In genomic region chr12:100153131-100153530, GRCh38 we compare ENCODE assay signal across 20 cellular contexts. TPM values are rescaled to one million over a fixed set of nuclear protein-coding genes. Genes with fewer than 3 reads are reported as not detected.
A peak's percentile ranks its signal among the peaks of the same experiment; 100 is the strongest.
DNase-seq lines count a peak whose midpoint lies in the region; ATAC-seq and TF ChIP-seq lines count a peak whose summit lies in the region.
"Had no signal": no experiment of that assay in that cellular context is flagged by ENCODE, and none has a peak within 500 bp of the region (broad histone marks: within the 10 kb centered on the region; RNA-seq: fewer than 3 reads in every experiment).

No MANE protein-coding gene starts in this region.

- H4K8ac ChIP-seq in neuronal stem cell (ENCODE audit: low read depth, low read length): no peak overlapping the region

- no peak overlapping the region for H3K4me3 ChIP-seq in GM23338
- no peak overlapping the region for H3K4me3 ChIP-seq in neuronal stem cell (ENCODE audit: low read length in 2 of 2)
- H3K4me3 ChIP-seq in HAP-1: no peak overlapping the region
- H3K4me3 ChIP-seq: A549; BLaER1 treated with 17β-estradiol and CSF1 and Interleukin-3, amounts not matched to agents 10 nM and 100 nM had no signal

- H3K4ac ChIP-seq in neuronal stem cell (ENCODE audit: low read length): no peak overlapping the region

- H3K4me2 ChIP-seq in GM23338: no peak overlapping the region
- H3K4me2 ChIP-seq in neuronal stem cell (ENCODE audit: insufficient read depth, low read length, poor library complexity, severe bottlenecking): no peak overlapping the region
- H3K4me2 ChIP-seq: A549; BLaER1 treated with 17β-estradiol and CSF1 and Interleukin-3, amounts not matched to agents 10 nM and 100 nM had no signal

- H3K27me3 Mint-ChIP-seq in GM23338 (ENCODE audit: insufficient read depth, low read depth, poor library complexity): peaks cover 7% of the 10 kb centered on the region
- no peaks in the 10 kb centered on the region for H3K27me3 Mint-ChIP-seq in WTC11 (ENCODE audit: low read depth)
- H3K27me3 Mint-ChIP-seq: CD4-positive, alpha-beta T cell; CD8-positive, alpha-beta memory T cell had no signal

- H3K9me3 ChIP-seq in neuronal stem cell (replicated peaks in 1 of 2; ENCODE audit: control insufficient read depth in 2 of 2, insufficient read depth in 1 of 2, low read depth in 1 of 2, low read length in 2 of 2) (no peaks in the 10 kb centered on the region), HAP-1 (no peaks in the 10 kb centered on the region)
- H3K9me3 ChIP-seq: A549; BE2C; BLaER1 treated with 17β-estradiol and CSF1 and Interleukin-3, amounts not matched to agents 10 nM and 100 nM had no signal

- TF ChIP-seq CTCF in GM23338 (conservative IDR thresholded peaks at IDR 0.05; ENCODE audit: low read depth in 2 of 2) (no peak), WTC11 (IDR thresholded peaks at IDR 0.05) (no peak)

- ATAC-seq in GM23338: no peak
- no peak for ATAC-seq in WTC11
- no peak for ATAC-seq in GM18511 (IDR thresholded peaks at IDR 0.05; ENCODE audit: unreplicated experiment)
- ATAC-seq in HG02973 (IDR thresholded peaks at IDR 0.05; ENCODE audit: unreplicated experiment): no peak
- ATAC-seq: A549 had no signal

- H2BK120ac ChIP-seq in neuronal stem cell (ENCODE audit: low read depth, low read length): no peak overlapping the region

- peak overlapping the region; percentile 16 for H2BK5ac ChIP-seq in neuronal stem cell (ENCODE audit: low read length)

- H3K27ac Mint-ChIP-seq in GM23338 (no peak overlapping the region; the same call in 1 of the 2 replicates), WTC11 (no peak overlapping the region)
- H3K27ac Mint-ChIP-seq: CD14-positive monocyte; CD4-positive, alpha-beta T cell; CD8-positive, alpha-beta memory T cell had no signal

- H2AFZ ChIP-seq in GM23338 (no peak overlapping the region), neuronal stem cell (ENCODE audit: low read length) (peak overlapping the region; percentile 57)

- H3K27ac ChIP-seq in GM23338 (ENCODE audit: low read depth): 0 out of 2 replicates have a peak overlapping the region, but pooled peaks have one; percentile 26
- H3K27ac ChIP-seq in neuronal stem cell (replicated peaks; ENCODE audit: low read length): no peak overlapping the region
- H3K27ac ChIP-seq: A549; BLaER1 treated with 17β-estradiol and CSF1 and Interleukin-3, amounts not matched to agents 10 nM and 100 nM had no signal

- no peak overlapping the region for H3K23ac ChIP-seq in neuronal stem cell (ENCODE audit: low read depth, low read length, poor library complexity)

- H3K36me3 Mint-ChIP-seq in GM23338 (ENCODE audit: low read depth): peaks cover 3% of the 10 kb centered on the region
- H3K36me3 Mint-ChIP-seq in WTC11: no peaks in the 10 kb centered on the region
- H3K36me3 Mint-ChIP-seq: CD14-positive monocyte; CD8-positive, alpha-beta memory T cell had no signal

- POLR2A ChIA-PET in WTC11 (lab: Charles Lee): no interaction called here

- no peak overlapping the region for H3K14ac ChIP-seq in neuronal stem cell (ENCODE audit: low read length)

- H3K9me3 Mint-ChIP-seq in GM23338 (peaks cover 3% of the 10 kb centered on the region; the same call in 2 of the 3 replicates), WTC11 (no peaks in the 10 kb centered on the region)
- H3K9me3 Mint-ChIP-seq: CD14-positive monocyte; CD4-positive, alpha-beta T cell; CD8-positive, alpha-beta memory T cell had no signal

- H3K36me3 ChIP-seq in GM23338 (ENCODE audit: insufficient read depth): no peaks in the 10 kb centered on the region
- no peaks in the 10 kb centered on the region for H3K36me3 ChIP-seq in neuronal stem cell (replicated peaks in 1 of 2; ENCODE audit: control insufficient read depth in 2 of 2, insufficient read depth in 2 of 2, low read length in 2 of 2)
- no peaks in the 10 kb centered on the region for H3K36me3 ChIP-seq in HAP-1 (replicated peaks)
- H3K36me3 ChIP-seq: BE2C; BLaER1 treated with 17β-estradiol and CSF1 and Interleukin-3, amounts not matched to agents 10 nM and 100 nM had no signal

- no peaks in the 10 kb centered on the region for H4K20me1 ChIP-seq in GM23338 (replicated peaks; ENCODE audit: insufficient read depth)
- H4K20me1 ChIP-seq: BLaER1 treated with 17β-estradiol and CSF1 and Interleukin-3, amounts not matched to agents 10 nM and 100 nM had no signal

- CTCF ChIA-PET in WTC11 (lab: Charles Lee): interaction anchor here (2.1 to 4.6 kb wide), 4 partner anchors 11 to 47 kb away, joined by 7 to 85 read pairs (median 22); partner anchors contain the start of gene ACTR6

- DNase-seq in GM23338 (ENCODE audit: low spot score): no peak
- DNase-seq in WTC11 (ENCODE audit: low spot score): no peak
- no peak for DNase-seq in neuronal stem cell (ENCODE audit: low spot score)
- no peak for DNase-seq in HAP-1 (ENCODE audit: low spot score in 2 of 2)
- DNase-seq: 8988T; ACHN; AML-193; BE2C; CD4-positive, alpha-beta T cell; CD8-positive, alpha-beta memory T cell; DMS 273 treated with DMSO at 0.1 percent for 48 hours; DMS53; DMS79 treated with DMSO at 0.1 percent for 48 hours; GF-D8; HCEC 1CT had no signal

- 0 out of 2 replicates have a peak, but pooled peaks cover 2% of the 10 kb centered on the region for H3K9me2 ChIP-seq in GM23338 (ENCODE audit: insufficient read depth)

- H3K27me3 ChIP-seq in GM23338 (ENCODE audit: insufficient read depth) (no peaks in the 10 kb centered on the region), neuronal stem cell (ENCODE audit: control insufficient read depth in 3 of 3, insufficient read depth in 3 of 3, low read depth in 1 of 3, low read length in 3 of 3) (no peaks in the 10 kb centered on the region), HAP-1 (ENCODE audit: low read depth) (no peaks in the 10 kb centered on the region)
- H3K27me3 ChIP-seq: BE2C; BLaER1 treated with 17β-estradiol and CSF1 and Interleukin-3, amounts not matched to agents 10 nM and 100 nM had no signal

- no peaks in the 10 kb centered on the region for H3K79me1 ChIP-seq in neuronal stem cell (ENCODE audit: low read depth, low read length)

- in situ Hi-C loops in HAP-1 (cut with MboI; ENCODE audit: low sequenced_read_pairs): no loop called here

- no CpG with 5 or more reads among the region's 10 CpGs for WGBS in neuronal stem cell (ENCODE audit: extremely low coverage in 2 of 2, insufficient read length in 2 of 2, insufficient replicate concordance in 1 of 2), 2 donors

- H3K4me3 Mint-ChIP-seq in GM23338 (no peak overlapping the region), WTC11 (no peak overlapping the region)
- H3K4me3 Mint-ChIP-seq: CD14-positive monocyte; CD4-positive, alpha-beta T cell; CD8-positive, alpha-beta memory T cell had no signal

- H3K4me1 ChIP-seq in GM23338 (ENCODE audit: insufficient read depth) (peaks cover 32% of the 10 kb centered on the region), neuronal stem cell (ENCODE audit: control insufficient read depth in 2 of 2, insufficient read depth in 1 of 2, low read depth in 1 of 2, low read length in 2 of 2) (no peaks in the 10 kb centered on the region), HAP-1 (no peaks in the 10 kb centered on the region; the same call in 1 of the 2 replicates)
- H3K4me1 ChIP-seq: A549, BE2C had no signal

- no peak overlapping the region for H2BK12ac ChIP-seq in neuronal stem cell (ENCODE audit: low read length)

- H2AK5ac ChIP-seq in neuronal stem cell (ENCODE audit: low read depth, low read length): no peak overlapping the region

- H3K79me2 ChIP-seq in GM23338 (replicated peaks; ENCODE audit: insufficient read depth): no peaks in the 10 kb centered on the region

- H3F3A ChIP-seq in GM23338 (replicated peaks; ENCODE audit: low read depth): peaks cover 6% of the 10 kb centered on the region; the same call in 1 of the 2 replicates

- H4K91ac ChIP-seq in neuronal stem cell (ENCODE audit: low read depth, low read length, poor library complexity): no peak overlapping the region

- H3K18ac ChIP-seq in neuronal stem cell (ENCODE audit: low read length): no peak overlapping the region

- no peak overlapping the region for H2BK15ac ChIP-seq in neuronal stem cell (ENCODE audit: low read length)

- H3K9ac ChIP-seq in neuronal stem cell (ENCODE audit: low read depth, low read length, poor library complexity): peak overlapping the region; percentile 17
- H3K9ac ChIP-seq: BLaER1 treated with 17β-estradiol and CSF1 and Interleukin-3, amounts not matched to agents 10 nM and 100 nM had no signal

- H3K4me1 Mint-ChIP-seq in GM23338: peaks cover 28% of the 10 kb centered on the region
- peaks cover 37% of the 10 kb centered on the region for H3K4me1 Mint-ChIP-seq in WTC11

TF ChIP-seq in GM23338, 12 proteins besides CTCF, POLR2A, EP300 and RAD21 (continues in another document):
- no peak for TF ChIP-seq STAT1 (IDR thresholded peaks at IDR 0.05; ENCODE audit: unreplicated experiment)

TF ChIP-seq in WTC11, 78 proteins besides CTCF, POLR2A, EP300 and RAD21:
- TF ChIP-seq GABPB1 (CRISPR knock-in tag; IDR thresholded peaks at IDR 0.05) (no peak), ZNF671 (CRISPR knock-in tag; IDR thresholded peaks at IDR 0.05) (no peak), SP1 (CRISPR knock-in tag; conservative IDR thresholded peaks at IDR 0.05) (no peak), ZNF121 (CRISPR knock-in tag; IDR thresholded peaks at IDR 0.05) (peak; percentile 70; the same call in 1 of the 2 replicates)

RNA-seq across cellular contexts. Expression of gene BLTP3B, which starts 10.5 kb away (rescaled TPM):
- 22.6 and 35.8 TPM in 2 replicates for total RNA-seq in GM23338 (2014; rRNA removed; shearing (Covaris generic))
- polyA plus RNA-seq in GM23338 (2016; fragmentation: Nextera tagmentation; extraction: Ambion mirVana): 9.5 and 11.2 TPM in 2 replicates
- total RNA-seq in WTC11 (2021): 21.4 to 23.8 TPM (median 22.4 TPM) in 3 replicates
- 6.3 TPM for polyA plus RNA-seq in neuronal stem cell (2013, experiment 1 of 2)
- polyA plus RNA-seq in neuronal stem cell (2013, experiment 2 of 2): 6.8 TPM

RNA-seq across cellular contexts. Expression of gene ACTR6, which starts 47.5 kb away (rescaled TPM):
- 30.1 and 44.7 TPM in 2 replicates for total RNA-seq in GM23338 (2014; rRNA removed; shearing (Covaris generic))
- 42.5 and 44.2 TPM in 2 replicates for polyA plus RNA-seq in GM23338 (2016; fragmentation: Nextera tagmentation; extraction: Ambion mirVana)
- 34.7 to 37.6 TPM (median 36.1 TPM) in 3 replicates for total RNA-seq in WTC11 (2021)
- 26.4 TPM for polyA plus RNA-seq in neuronal stem cell (2013, experiment 1 of 2)
- 28.1 TPM for polyA plus RNA-seq in neuronal stem cell (2013, experiment 2 of 2)
